8 cellular contexts compared by ENCODE assay signal in the genomic region with DNA sequence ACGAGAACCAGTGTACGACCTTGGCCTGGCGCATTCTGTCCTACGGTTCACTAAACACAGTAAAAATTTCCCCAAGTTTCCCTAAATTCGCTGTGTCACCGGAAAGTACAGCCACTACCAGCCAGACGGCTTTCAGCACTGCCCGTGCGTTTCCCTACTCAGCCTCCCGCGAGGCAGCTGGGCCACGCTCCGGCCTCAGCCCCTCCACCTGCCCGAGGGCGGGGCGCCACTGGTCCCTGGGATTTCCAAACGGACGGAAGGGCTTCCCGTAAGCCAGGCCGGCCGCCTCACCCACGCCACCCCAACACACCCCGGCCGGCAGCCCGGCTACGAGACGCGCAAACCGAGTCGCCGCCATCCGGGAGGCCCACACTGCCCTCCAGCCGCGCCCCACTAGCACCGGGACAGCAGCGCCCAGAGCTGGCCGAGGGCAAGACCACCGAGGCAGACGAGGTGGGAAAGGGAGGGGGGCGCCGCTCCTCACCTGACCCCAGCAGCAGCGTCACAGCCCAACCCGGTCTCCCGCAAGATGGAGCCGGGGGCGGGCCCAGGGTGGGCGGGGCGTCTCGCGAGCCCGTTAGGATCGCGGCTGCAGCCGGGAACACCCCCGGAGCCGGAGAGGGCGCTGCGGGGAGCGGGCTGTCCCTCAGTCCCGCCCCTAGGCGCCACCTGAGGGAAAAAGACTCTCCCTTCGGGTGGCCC. TPM values are rescaled to one million over a fixed set of nuclear protein-coding genes. Genes with fewer than 3 reads are reported as not detected.
DNase-seq lines count a peak whose midpoint lies in the region; ATAC-seq and TF ChIP-seq lines count a peak whose summit lies in the region.

A gene (minus strand): TSS at position 531 of the 702 bp plus-strand sequence. CDS start 13,202 bp downstream, outside the sequence.

- peak within 1 kb of the TSS; percentile 78 for H3K4me3 ChIP-seq in GM23248
- peak within 1 kb of the TSS; percentile 90 for H3K4me3 ChIP-seq in fibroblast of mammary gland (ENCODE audit: control insufficient read depth, low read depth, low read length)

- H3K4me1 ChIP-seq in GM23248 (ENCODE audit: insufficient read depth), result peaks cover 21% of the 10 kb centered on the region

- peaks cover 42% of the 10 kb centered on the region for H3K36me3 Mint-ChIP-seq in activated T-helper 17 cell treated with anti-CD3 and anti-CD28 coated beads, Interleukin-2, amount 50 U/mL, for 72 hours (ENCODE audit: low read depth)
- H3K36me3 Mint-ChIP-seq in natural killer cell, result no peaks in the 10 kb centered on the region

- DNase-seq in ELF-1 (ENCODE audit: low read depth, low spot score) (peak; percentile 95), GM23248 (peak; percentile 95), Kasumi-1 (lab: John Stamatoyannopoulos, UW) (peak; percentile 87 to 88), RWPE1 (ENCODE audit: low spot score) (peak; percentile 98), fibroblast of mammary gland (ENCODE audit: low read depth) (peak; percentile 72), natural killer cell (peak; percentile 86)
- DNase-seq in stimulated activated naive CD4-positive, alpha-beta T cell (lab: John Stamatoyannopoulos, UW), result peak; percentile 78 to 94 (median 88)

- intact Hi-C loops in natural killer cell (cut with micrococcal nuclease), result loop anchor here (2.0 to 5.0 kb wide), 2 partner anchors 81 to 166 kb away; a partner anchor contains a TSS

- H3K9me2 ChIP-seq in GM23248 (ENCODE audit: insufficient read depth), result no peaks in the 10 kb centered on the region

- H3K36me3 ChIP-seq in GM23248 (ENCODE audit: low read depth), result no peaks in the 10 kb centered on the region

- 0 to 1% methylated on average over 44 to 62 of the region's 62 CpGs for WGBS in GM23248 (ENCODE audit: low coverage in 1 of 2, low lambda C conversion rate in 2 of 2, missing lambda C conversion rate in 2 of 2), 2 experiments

- peak within 1 kb of the TSS; percentile 91 for H2AFZ ChIP-seq in GM23248

- peaks cover 35% of the 10 kb centered on the region for H3K79me2 ChIP-seq in GM23248 (ENCODE audit: insufficient read depth)

- peaks cover 25% of the 10 kb centered on the region for H3K4me1 Mint-ChIP-seq in activated T-helper 17 cell treated with anti-CD3 and anti-CD28 coated beads, Interleukin-2, amount 50 U/mL, for 72 hours
- H3K4me1 Mint-ChIP-seq in natural killer cell, result peaks cover 32 to 36% of the 10 kb centered on the region in 2 donors

- TF ChIP-seq CTCF in RWPE1 (conservative IDR thresholded peaks at IDR 0.05; ENCODE audit: low read depth), result peak; percentile 6; the same call in 1 of the 2 replicates
- TF ChIP-seq CTCF in fibroblast of mammary gland (conservative IDR thresholded peaks at IDR 0.05; ENCODE audit: control insufficient read depth, insufficient read depth, low read depth, low read length), result no peak
- TF ChIP-seq CTCF in natural killer cell (IDR thresholded peaks at IDR 0.05), result no peak

- H3F3A ChIP-seq in GM23248 (ENCODE audit: insufficient read depth), result peaks cover 31% of the 10 kb centered on the region

- H3K4me3 Mint-ChIP-seq in activated T-helper 17 cell treated with anti-CD3 and anti-CD28 coated beads, Interleukin-2, amount 50 U/mL, for 72 hours, result peak within 1 kb of the TSS; percentile 92
- H3K4me3 Mint-ChIP-seq in natural killer cell, result peak within 1 kb of the TSS; percentile 95

- H3K27me3 Mint-ChIP-seq in activated T-helper 17 cell treated with anti-CD3 and anti-CD28 coated beads, Interleukin-2, amount 50 U/mL, for 72 hours, result no peaks in the 10 kb centered on the region
- H3K27me3 Mint-ChIP-seq in natural killer cell (ENCODE audit: low read depth in 2 of 2), result peaks cover 0 to 2% of the 10 kb centered on the region in 2 donors

- in situ Hi-C loops in GM23248 (cut with MboI), result no loop called here

- H3K27ac ChIP-seq in GM23248, result peak within 1 kb of the TSS; percentile 96
- H3K27ac ChIP-seq in RWPE1, result peak within 1 kb of the TSS; percentile 96

- peak; percentile 95 for ATAC-seq in activated T-helper 17 cell treated with anti-CD3 and anti-CD28 coated beads, Interleukin-2, amount 50 U/mL, for 72 hours (replicated peaks)
- peak; percentile 92 to 98 (median 94) for ATAC-seq in natural killer cell

- peak within 1 kb of the TSS; percentile 95 for H3K27ac Mint-ChIP-seq in activated T-helper 17 cell treated with anti-CD3 and anti-CD28 coated beads, Interleukin-2, amount 50 U/mL, for 72 hours
- H3K27ac Mint-ChIP-seq in natural killer cell, result peak within 1 kb of the TSS; percentile 91 to 92

- POLR2A ChIA-PET in RWPE1 (lab: Yijun Ruan, JAX; ENCODE audit: low non-redundant PET), result interaction anchor here (0.6 kb wide), 1 partner anchor 755 kb away, joined by 9 read pairs; no protein-coding TSS in a partner anchor

- CTCF ChIA-PET in RWPE1 (lab: Yijun Ruan, JAX), result interaction anchor here (0.5 to 0.6 kb wide), 3 partner anchors 54 to 558 kb away, joined by 3 read pairs; no protein-coding TSS in a partner anchor

- H3K4me2 ChIP-seq in GM23248 (ENCODE audit: unreplicated experiment), result peak within 1 kb of the TSS; percentile 96

- no peaks in the 10 kb centered on the region for H3K9me3 Mint-ChIP-seq in activated T-helper 17 cell treated with anti-CD3 and anti-CD28 coated beads, Interleukin-2, amount 50 U/mL, for 72 hours
- H3K9me3 Mint-ChIP-seq in natural killer cell, result no peaks in the 10 kb centered on the region

- H3K9me3 ChIP-seq in GM23248 (ENCODE audit: low read depth), result no peaks in the 10 kb centered on the region

- H3K27me3 ChIP-seq in GM23248 (replicated peaks; ENCODE audit: insufficient read depth), result no peaks in the 10 kb centered on the region

- peaks cover 5% of the 10 kb centered on the region for H4K20me1 ChIP-seq in GM23248 (ENCODE audit: insufficient read depth)

- H3K9ac ChIP-seq in GM23248, result peak within 1 kb of the TSS; percentile 89

RNA-seq across cellular contexts. Expression of the gene that starts here (rescaled TPM):
- total RNA-seq in GM23248 (2014; rRNA removed; shearing (Covaris generic)), result 118 and 152 TPM in 2 replicates
- polyA plus RNA-seq in GM23248 (2016; fragmentation: Nextera tagmentation; extraction: Ambion mirVana), result 167 and 178 TPM in 2 replicates
- 100 to 1,000 TPM in 1 of 2 donors, 10 to 100 TPM in 1; 90.1 to 133 TPM for total RNA-seq in activated T-helper 17 cell treated with anti-CD3 and anti-CD28 coated beads, Interleukin-2, amount 50 U/mL, for 72 hours
- total RNA-seq in natural killer cell, result 10 to 100 TPM; 61.0 to 82.0 (median 72.5) TPM

Comparison
In these comparisons a context has a peak if more than half of its experiments do, and no peak if none do; other contexts are left out.
1. Peak in every context shown above with its lines: DNase-seq, ATAC-seq, H3K4me3 ChIP-seq and H3K27ac ChIP-seq.